Comparison of ENCODE assay signal across 10 cellular contexts in genomic region chr10:84193846-84194423, GRCh38. TPM values are rescaled to one million over a fixed set of nuclear protein-coding genes. Genes with fewer than 3 reads are reported as not detected.
DNase-seq lines count a peak whose midpoint lies in the region; ATAC-seq and TF ChIP-seq lines count a peak whose summit lies in the region.
"Had no signal": no experiment of that assay in that cellular context is flagged by ENCODE, and none has a peak within 500 bp of the region (broad histone marks: within the 10 kb centered on the region; RNA-seq: fewer than 3 reads in every experiment).

No MANE protein-coding gene starts in this region.

- intact Hi-C loops in activated naive CD4-positive, alpha-beta T cell treated with anti-CD3 and anti-CD28 coated beads for 36 hours (cut with micrococcal nuclease) = loop anchor here (1.0 kb wide), 1 partner anchor 55 kb away; the partner anchor contains the start of gene GHITM
- intact Hi-C loops in activated CD8-positive, alpha-beta T cell treated with anti-CD3 and anti-CD28 coated beads for 36 hours (cut with micrococcal nuclease) = no loop called here
- intact Hi-C loops in left lung (cut with DNase I) = no loop called here
- intact Hi-C loops in PC-3 (cut with micrococcal nuclease) = no loop called here

- H3K9me3 ChIP-seq in left lung (no peaks in the 10 kb centered on the region), PC-3 (ENCODE audit: low read length) (no peaks in the 10 kb centered on the region)

- peaks cover 26 to 85% of the 10 kb centered on the region in 2 donors for H3K27me3 ChIP-seq in left lung
- peaks cover 75% of the 10 kb centered on the region for H3K27me3 ChIP-seq in PC-3 (ENCODE audit: low read length)

- H3K36me3 Mint-ChIP-seq in activated naive CD4-positive, alpha-beta T cell treated with anti-CD3 and anti-CD28 coated beads for 36 hours (ENCODE audit: low read depth) = no peaks in the 10 kb centered on the region
- H3K36me3 Mint-ChIP-seq in activated CD8-positive, alpha-beta T cell treated with anti-CD3 and anti-CD28 coated beads for 36 hours (ENCODE audit: low read depth) = no peaks in the 10 kb centered on the region
- no peaks in the 10 kb centered on the region for H3K36me3 Mint-ChIP-seq in type B pancreatic cell

- no peak overlapping the region for H2AFZ ChIP-seq in PC-3 (ENCODE audit: low read length)

- no peak for ATAC-seq in activated CD8-positive, alpha-beta T cell treated with anti-CD3 and anti-CD28 coated beads for 36 hours
- ATAC-seq in left lung (no peak), PC-3 (no peak), GM21529 (IDR thresholded peaks at IDR 0.05; ENCODE audit: unreplicated experiment) (no peak)

- H3K4me1 Mint-ChIP-seq in activated naive CD4-positive, alpha-beta T cell treated with anti-CD3 and anti-CD28 coated beads for 36 hours (ENCODE audit: low read depth) = peaks cover 11% of the 10 kb centered on the region
- peaks cover 10% of the 10 kb centered on the region for H3K4me1 Mint-ChIP-seq in activated CD8-positive, alpha-beta T cell treated with anti-CD3 and anti-CD28 coated beads for 36 hours (ENCODE audit: low read depth)
- H3K4me1 Mint-ChIP-seq in type B pancreatic cell (ENCODE audit: unreplicated experiment) = no peaks in the 10 kb centered on the region

- POLR2A ChIA-PET in activated CD8-positive, alpha-beta T cell treated with anti-CD3 and anti-CD28 coated beads for 36 hours (lab: Charles Lee) = interaction anchor here (1.2 kb wide), 1 partner anchor 8 kb away, joined by 3 read pairs; no protein-coding TSS in a partner anchor
- POLR2A ChIA-PET in PC-3 (lab: Charles Lee; ENCODE audit: unreplicated experiment) = no interaction called here

- DNase-seq in activated naive CD4-positive, alpha-beta T cell treated with anti-CD3 and anti-CD28 coated beads for 36 hours = no peak
- no peak for DNase-seq in activated naive CD4-positive, alpha-beta T cell treated with Interleukin-2 at 50 U/mL for 16 hours
- no peak for DNase-seq in activated CD8-positive, alpha-beta T cell treated with anti-CD3 and anti-CD28 coated beads for 36 hours
- DNase-seq in left lung (peak in 1 of 2 donors; percentile 18), type B pancreatic cell (ENCODE audit: extremely low spot score, unreplicated experiment) (no peak), PC-3 (no peak), DMS153 (lab: John Stamatoyannopoulos, UW) (no peak)
- DNase-seq: Calu3, RPMI8226 had no signal

- no peaks in the 10 kb centered on the region for H3K9me3 Mint-ChIP-seq in activated naive CD4-positive, alpha-beta T cell treated with anti-CD3 and anti-CD28 coated beads for 36 hours
- H3K9me3 Mint-ChIP-seq in activated CD8-positive, alpha-beta T cell treated with anti-CD3 and anti-CD28 coated beads for 36 hours = no peaks in the 10 kb centered on the region
- no peaks in the 10 kb centered on the region for H3K9me3 Mint-ChIP-seq in type B pancreatic cell

- BruUV-seq in PC-3 (replicated peaks; lab: Mats Ljungman, UMichigan) = no TSS peak

- H3K4me3 Mint-ChIP-seq in activated naive CD4-positive, alpha-beta T cell treated with anti-CD3 and anti-CD28 coated beads for 36 hours = peak overlapping the region; percentile 51
- peak overlapping the region; percentile 57 for H3K4me3 Mint-ChIP-seq in activated CD8-positive, alpha-beta T cell treated with anti-CD3 and anti-CD28 coated beads for 36 hours
- peak overlapping the region; percentile 67 for H3K4me3 Mint-ChIP-seq in type B pancreatic cell

- no peaks in the 10 kb centered on the region for H3K9me2 ChIP-seq in PC-3 (replicated peaks; ENCODE audit: low read length)

- TF ChIP-seq CTCF in activated CD8-positive, alpha-beta T cell treated with anti-CD3 and anti-CD28 coated beads for 36 hours (IDR thresholded peaks at IDR 0.05) = no peak
- TF ChIP-seq CTCF in left lung (IDR thresholded peaks at IDR 0.05) (no peak), type B pancreatic cell (conservative IDR thresholded peaks at IDR 0.05) (no peak), PC-3 (conservative IDR thresholded peaks at IDR 0.05; ENCODE audit: low read depth, low read length) (no peak)

- peaks cover 12% of the 10 kb centered on the region for H3K27me3 Mint-ChIP-seq in activated naive CD4-positive, alpha-beta T cell treated with anti-CD3 and anti-CD28 coated beads for 36 hours (ENCODE audit: low read depth)
- H3K27me3 Mint-ChIP-seq in activated CD8-positive, alpha-beta T cell treated with anti-CD3 and anti-CD28 coated beads for 36 hours = peaks cover 10% of the 10 kb centered on the region
- H3K27me3 Mint-ChIP-seq in type B pancreatic cell = peaks cover 85% of the 10 kb centered on the region

- H3F3A ChIP-seq in PC-3 (ENCODE audit: low read length, unreplicated experiment) = no peaks in the 10 kb centered on the region

- H3K4me2 ChIP-seq in PC-3 (ENCODE audit: low read length) = no peak overlapping the region

- no peak overlapping the region for H3K9ac ChIP-seq in PC-3 (ENCODE audit: low read length)

- H3K4me3 ChIP-seq in left lung (peak overlapping the region; percentile 13 to 33), PC-3 (ENCODE audit: low read length) (no peak overlapping the region)

- H3K79me2 ChIP-seq in PC-3 (ENCODE audit: low read length) = no peaks in the 10 kb centered on the region

- H3K27ac Mint-ChIP-seq in activated naive CD4-positive, alpha-beta T cell treated with anti-CD3 and anti-CD28 coated beads for 36 hours = no peak overlapping the region
- H3K27ac Mint-ChIP-seq in activated CD8-positive, alpha-beta T cell treated with anti-CD3 and anti-CD28 coated beads for 36 hours = no peak overlapping the region
- H3K27ac Mint-ChIP-seq in type B pancreatic cell = no peak overlapping the region

- CTCF ChIA-PET in activated naive CD4-positive, alpha-beta T cell treated with anti-CD3 and anti-CD28 coated beads for 36 hours (lab: Charles Lee) = interaction anchor here (0.9 to 1.3 kb wide), 5 partner anchors 11 to 45 kb away, joined by 3 to 5 read pairs (median 3); no protein-coding TSS in a partner anchor
- CTCF ChIA-PET in activated CD8-positive, alpha-beta T cell treated with anti-CD3 and anti-CD28 coated beads for 36 hours (lab: Charles Lee) = interaction anchor here (1.0 to 2.5 kb wide), 2 partner anchors 17 to 46 kb away, joined by 4 to 12 read pairs; no protein-coding TSS in a partner anchor
- CTCF ChIA-PET in PC-3 (lab: Charles Lee) = no interaction called here

- no peaks in the 10 kb centered on the region for H3K36me3 ChIP-seq in left lung
- no peaks in the 10 kb centered on the region for H3K36me3 ChIP-seq in PC-3 (ENCODE audit: low read depth, low read length)

- H3K4me1 ChIP-seq in left lung (peaks cover 9 to 14% of the 10 kb centered on the region in 2 donors), PC-3 (ENCODE audit: insufficient read depth, low read length) (no peaks in the 10 kb centered on the region)

- H3K27ac ChIP-seq in left lung (no peak overlapping the region), PC-3 (ENCODE audit: low read length) (no peak overlapping the region)

- no peaks in the 10 kb centered on the region for H4K20me1 ChIP-seq in PC-3 (ENCODE audit: low read length)

RNA-seq across cellular contexts. Expression of gene CDHR1, which starts 0.4 kb away (rescaled TPM):
- total RNA-seq in activated naive CD4-positive, alpha-beta T cell treated with anti-CD3 and anti-CD28 coated beads for 36 hours = 1 to 10 TPM in 1 of 2 experiments, under 1 TPM in 1; 0.37 to 1.4 TPM
- total RNA-seq in activated CD8-positive, alpha-beta T cell treated with anti-CD3 and anti-CD28 coated beads for 36 hours = 1 to 10 TPM; 1.8 to 2.4 TPM
- total RNA-seq in left lung (under 1 TPM; 0.38 to 0.94 TPM), type B pancreatic cell (ENCODE audit: low replicate concordance) (0.41 and 0.93 TPM in 2 replicates), PC-3 (2014; rRNA removed) (not detected in 2 replicates)
- total RNA-seq: Calu3 had no signal

RNA-seq across cellular contexts. Expression of gene GPR15LG, which starts 20.3 kb away (rescaled TPM):
- total RNA-seq in activated naive CD4-positive, alpha-beta T cell treated with anti-CD3 and anti-CD28 coated beads for 36 hours = not detected
- not detected for total RNA-seq in activated CD8-positive, alpha-beta T cell treated with anti-CD3 and anti-CD28 coated beads for 36 hours
- total RNA-seq in left lung (not detected), type B pancreatic cell (ENCODE audit: low replicate concordance) (0.70 and 0.98 TPM in 2 replicates), PC-3 (2014; rRNA removed) (not detected in 2 replicates)
- total RNA-seq: Calu3 had no signal

RNA-seq across cellular contexts. Expression of gene LRIT2, which starts 31.4 kb away (rescaled TPM):
- not detected for total RNA-seq in activated naive CD4-positive, alpha-beta T cell treated with anti-CD3 and anti-CD28 coated beads for 36 hours
- not detected for total RNA-seq in activated CD8-positive, alpha-beta T cell treated with anti-CD3 and anti-CD28 coated beads for 36 hours
- total RNA-seq in left lung (not detected), type B pancreatic cell (ENCODE audit: low replicate concordance) (not detected in 2 replicates), PC-3 (2014; rRNA removed) (not detected in 2 replicates)
- total RNA-seq: Calu3 had no signal

RNA-seq across cellular contexts. Expression of gene LRIT1, which starts 47.4 kb away (rescaled TPM):
- not detected for total RNA-seq in activated naive CD4-positive, alpha-beta T cell treated with anti-CD3 and anti-CD28 coated beads for 36 hours
- total RNA-seq in activated CD8-positive, alpha-beta T cell treated with anti-CD3 and anti-CD28 coated beads for 36 hours = not detected
- total RNA-seq in left lung (not detected), type B pancreatic cell (ENCODE audit: low replicate concordance) (not detected in 2 replicates), PC-3 (2014; rRNA removed) (not detected in 2 replicates)
- total RNA-seq: Calu3 had no signal

RNA-seq across cellular contexts. Expression of gene RGR, which starts 50.9 kb away (rescaled TPM):
- not detected for total RNA-seq in activated naive CD4-positive, alpha-beta T cell treated with anti-CD3 and anti-CD28 coated beads for 36 hours
- not detected for total RNA-seq in activated CD8-positive, alpha-beta T cell treated with anti-CD3 and anti-CD28 coated beads for 36 hours
- total RNA-seq in left lung = not detected
- not detected in 2 replicates for total RNA-seq in type B pancreatic cell (ENCODE audit: low replicate concordance)
- total RNA-seq in PC-3 (2014; rRNA removed) = not detected in 2 replicates
- total RNA-seq: Calu3 had no signal
